1 cellular context compared by ENCODE assay signal in genomic region chr17:12665263-12666210, GRCh38.
TF ChIP-seq lines count a peak whose summit lies in the region.

MYOCD (plus strand) TSS chr17:12665890; CDS start chr17:12666189, 299 bp downstream.

TF ChIP-seq in HEK293, 187 proteins besides CTCF, POLR2A, EP300 and RAD21 (continued from another document):
- TF ChIP-seq PATZ1 (tag by site-specific recombination; IDR thresholded peaks at IDR 0.05) = peak; percentile 62
- peak; percentile 57; the same call in 1 of the 2 replicates for TF ChIP-seq MZF1 (tag by site-specific recombination; IDR thresholded peaks at IDR 0.05; ENCODE audit: borderline replicate concordance)
- no peak for TF ChIP-seq ZBTB6 (tag by site-specific recombination; IDR thresholded peaks at IDR 0.05)
- TF ChIP-seq ZNF350 (tag by site-specific recombination; IDR thresholded peaks at IDR 0.05) = no peak
- TF ChIP-seq, protein P1, sequence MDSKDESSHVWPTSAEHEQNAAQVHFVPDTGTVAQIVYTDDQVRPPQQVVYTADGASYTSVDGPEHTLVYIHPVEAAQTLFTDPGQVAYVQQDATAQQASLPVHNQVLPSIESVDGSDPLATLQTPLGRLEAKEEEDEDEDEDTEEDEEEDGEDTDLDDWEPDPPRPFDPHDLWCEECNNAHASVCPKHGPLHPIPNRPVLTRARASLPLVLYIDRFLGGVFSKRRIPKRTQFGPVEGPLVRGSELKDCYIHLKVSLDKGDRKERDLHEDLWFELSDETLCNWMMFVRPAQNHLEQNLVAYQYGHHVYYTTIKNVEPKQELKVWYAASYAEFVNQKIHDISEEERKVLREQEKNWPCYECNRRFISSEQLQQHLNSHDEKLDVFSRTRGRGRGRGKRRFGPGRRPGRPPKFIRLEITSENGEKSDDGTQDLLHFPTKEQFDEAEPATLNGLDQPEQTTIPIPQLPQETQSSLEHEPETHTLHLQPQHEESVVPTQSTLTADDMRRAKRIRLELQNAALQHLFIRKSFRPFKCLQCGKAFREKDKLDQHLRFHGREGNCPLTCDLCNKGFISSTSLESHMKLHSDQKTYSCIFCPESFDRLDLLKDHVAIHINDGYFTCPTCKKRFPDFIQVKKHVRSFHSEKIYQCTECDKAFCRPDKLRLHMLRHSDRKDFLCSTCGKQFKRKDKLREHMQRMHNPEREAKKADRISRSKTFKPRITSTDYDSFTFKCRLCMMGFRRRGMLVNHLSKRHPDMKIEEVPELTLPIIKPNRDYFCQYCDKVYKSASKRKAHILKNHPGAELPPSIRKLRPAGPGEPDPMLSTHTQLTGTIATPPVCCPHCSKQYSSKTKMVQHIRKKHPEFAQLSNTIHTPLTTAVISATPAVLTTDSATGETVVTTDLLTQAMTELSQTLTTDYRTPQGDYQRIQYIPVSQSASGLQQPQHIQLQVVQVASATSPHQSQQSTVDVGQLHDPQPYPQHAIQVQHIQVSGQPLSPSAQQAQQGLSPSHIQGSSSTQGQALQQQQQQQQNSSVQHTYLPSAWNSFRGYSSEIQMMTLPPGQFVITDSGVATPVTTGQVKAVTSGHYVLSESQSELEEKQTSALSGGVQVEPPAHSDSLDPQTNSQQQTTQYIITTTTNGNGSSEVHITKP (tag by site-specific recombination; IDR thresholded peaks at IDR 0.05) = 0 out of 2 replicates have a peak, but pooled peaks have one; percentile 17
- peak; percentile 45 for TF ChIP-seq KLF16 (tag by site-specific recombination; IDR thresholded peaks at IDR 0.05)
- peak; percentile 87 for TF ChIP-seq ZBTB8A (tag by site-specific recombination; IDR thresholded peaks at IDR 0.05)
- TF ChIP-seq SCRT1 (tag by site-specific recombination; IDR thresholded peaks at IDR 0.05; ENCODE audit: borderline replicate concordance) = peak; percentile 39; the same call in 1 of the 2 replicates
- 0 out of 2 replicates have a peak, but pooled peaks have one; percentile 6 for TF ChIP-seq ZFHX2 (tag by site-specific recombination; conservative IDR thresholded peaks at IDR 0.05)
- peak; percentile 43; the same call in 1 of the 2 replicates for TF ChIP-seq ZNF366 (tag by site-specific recombination; conservative IDR thresholded peaks at IDR 0.05)
- peak; percentile 80 for TF ChIP-seq ZBTB17 (tag by site-specific recombination; IDR thresholded peaks at IDR 0.05)
- TF ChIP-seq SCRT2 (tag by site-specific recombination; IDR thresholded peaks at IDR 0.05) = peak; percentile 92
- TF ChIP-seq KLF10 (tag by site-specific recombination; IDR thresholded peaks at IDR 0.05) = no peak
- TF ChIP-seq, protein P2, sequence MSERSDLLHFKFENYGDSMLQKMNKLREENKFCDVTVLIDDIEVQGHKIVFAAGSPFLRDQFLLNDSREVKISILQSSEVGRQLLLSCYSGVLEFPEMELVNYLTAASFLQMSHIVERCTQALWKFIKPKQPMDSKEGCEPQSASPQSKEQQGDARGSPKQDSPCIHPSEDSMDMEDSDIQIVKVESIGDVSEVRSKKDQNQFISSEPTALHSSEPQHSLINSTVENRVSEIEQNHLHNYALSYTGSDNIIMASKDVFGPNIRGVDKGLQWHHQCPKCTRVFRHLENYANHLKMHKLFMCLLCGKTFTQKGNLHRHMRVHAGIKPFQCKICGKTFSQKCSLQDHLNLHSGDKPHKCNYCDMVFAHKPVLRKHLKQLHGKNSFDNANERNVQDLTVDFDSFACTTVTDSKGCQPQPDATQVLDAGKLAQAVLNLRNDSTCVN (tag by site-specific recombination; optimal IDR thresholded peaks at IDR 0.05) = peak; percentile 80
- TF ChIP-seq GLIS1 (tag by site-specific recombination; IDR thresholded peaks at IDR 0.05) = peak; percentile 70
- TF ChIP-seq ZFP37 (tag by site-specific recombination; IDR thresholded peaks at IDR 0.05) = 0 out of 2 replicates have a peak, but pooled peaks have one; percentile 35
- TF ChIP-seq ZNF521 (tag by site-specific recombination; IDR thresholded peaks at IDR 0.05) = no peak
- TF ChIP-seq ZNF341 (tag by site-specific recombination; IDR thresholded peaks at IDR 0.05; ENCODE audit: low read depth) = peak; percentile 90
- TF ChIP-seq KLF1 (tag by site-specific recombination; IDR thresholded peaks at IDR 0.05) = peak; percentile 59
- TF ChIP-seq ZBTB21 (tag by site-specific recombination; IDR thresholded peaks at IDR 0.05) = peak; percentile 90
- peak; percentile 24; the same call in 1 of the 2 replicates for TF ChIP-seq ZBTB10 (tag by site-specific recombination; IDR thresholded peaks at IDR 0.05)
- TF ChIP-seq ZBTB20 (tag by site-specific recombination; IDR thresholded peaks at IDR 0.05) = peak; percentile 67; the same call in 1 of the 2 replicates
- no peak for TF ChIP-seq ZNF473 (tag by site-specific recombination; IDR thresholded peaks at IDR 0.05)
- peak; percentile 91 for TF ChIP-seq ZNF692 (tag by site-specific recombination; IDR thresholded peaks at IDR 0.05)
- peak; percentile 73; the same call in 1 of the 2 replicates for TF ChIP-seq ZNF561 (tag by site-specific recombination; IDR thresholded peaks at IDR 0.05; ENCODE audit: borderline replicate concordance)
- peak; percentile 93 for TF ChIP-seq ZNF629 (tag by site-specific recombination; IDR thresholded peaks at IDR 0.05)
- no peak for TF ChIP-seq ZNF132 (tag by site-specific recombination; IDR thresholded peaks at IDR 0.05; ENCODE audit: borderline replicate concordance)
- TF ChIP-seq ZNF239 (tag by site-specific recombination; IDR thresholded peaks at IDR 0.05) = no peak
- TF ChIP-seq ZNF513 (tag by site-specific recombination; IDR thresholded peaks at IDR 0.05) = peak; percentile 84
